25 cellular contexts compared by ENCODE assay signal in the genomic region with DNA sequence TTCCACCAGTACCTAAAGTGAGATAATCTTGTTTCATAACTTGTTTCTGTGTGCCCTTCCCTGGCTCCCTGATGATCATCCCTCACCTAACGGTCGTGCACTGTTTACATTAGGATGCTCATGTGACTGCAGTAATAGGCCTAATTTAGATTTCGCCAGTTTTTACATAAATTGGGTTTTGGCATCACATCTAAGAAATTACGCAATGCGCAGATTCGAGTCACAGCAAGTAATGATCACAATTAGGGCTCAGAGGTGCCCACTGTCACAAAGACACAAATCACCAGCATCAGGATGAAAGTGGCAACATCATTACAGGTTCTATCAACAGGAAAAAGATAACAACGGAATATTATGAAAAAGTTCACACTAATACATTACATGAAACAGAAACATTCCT.
DNase-seq lines count a peak whose midpoint lies in the region; ATAC-seq and TF ChIP-seq lines count a peak whose summit lies in the region.
"Had no signal": no experiment of that assay in that cellular context is flagged by ENCODE, and none has a peak within 500 bp of the region (broad histone marks: within the 10 kb centered on the region; RNA-seq: fewer than 3 reads in every experiment).

No MANE protein-coding gene starts in this region.

- no peak overlapping the region for H3T11ph ChIP-seq in H9 (ENCODE audit: low read length)

- peaks cover 2% of the 10 kb centered on the region; the same call in 1 of the 2 replicates for H3K79me2 ChIP-seq in H9 (ENCODE audit: insufficient read depth, low read length)

- no peak overlapping the region for H3K4me2 ChIP-seq in H9 (ENCODE audit: insufficient read depth, insufficient read length, low read length)

- no peak overlapping the region for H3K9ac ChIP-seq in H9 (ENCODE audit: extremely low read depth, insufficient read length, low read length)
- H3K9ac ChIP-seq: GM23248 had no signal

- H3K27ac Mint-ChIP-seq in HFFc6: peak overlapping the region; percentile 16
- peak overlapping the region; percentile 70 for H3K27ac Mint-ChIP-seq in nephron progenitor cell
- H3K27ac Mint-ChIP-seq in H9: no peak overlapping the region
- H3K27ac Mint-ChIP-seq in T-helper 17 cell: no peak overlapping the region

- no peak overlapping the region for H2BK15ac ChIP-seq in H9 (ENCODE audit: low read depth, low read length)

- H3K36me3 Mint-ChIP-seq in HFFc6 (ENCODE audit: low read depth) (peaks cover 32% of the 10 kb centered on the region; the same call in 1 of the 2 replicates), nephron progenitor cell (ENCODE audit: low read depth) (peaks cover 89% of the 10 kb centered on the region), H9 (ENCODE audit: insufficient read depth in 1 of 3, low read depth in 3 of 3) (peaks cover 23 to 68% (median 56%) of the 10 kb centered on the region in 3 experiments; a peak in 6 of 7 replicates), T-helper 17 cell (ENCODE audit: low read depth) (peaks cover 6% of the 10 kb centered on the region)

- H3K4me3 Mint-ChIP-seq in HFFc6 (no peak overlapping the region), nephron progenitor cell (no peak overlapping the region), H9 (no peak overlapping the region), T-helper 17 cell (no peak overlapping the region)
- H3K4me3 Mint-ChIP-seq: CD14-positive monocyte had no signal

- H2BK12ac ChIP-seq in H9 (ENCODE audit: insufficient read length, low read depth, low read length): no peak overlapping the region

- no peak overlapping the region for H3K14ac ChIP-seq in H9 (ENCODE audit: insufficient read depth, low read length)

- H3K56ac ChIP-seq in H9 (ENCODE audit: insufficient read length, low read depth, low read length): no peak overlapping the region

- H3K27me3 ChIP-seq in H9 (ENCODE audit: insufficient read depth, low read length): no peaks in the 10 kb centered on the region
- H3K27me3 ChIP-seq: BE2C, MG63 had no signal

- DNase-seq in NCI-H146 (lab: John Stamatoyannopoulos, UW): peak; percentile 24
- DNase-seq in NCI-H146 treated with DMSO at 0.1 percent for 48 hours (lab: John Stamatoyannopoulos, UW; ENCODE audit: unreplicated experiment): no peak
- no peak for DNase-seq in HFFc6
- DNase-seq in nephron progenitor cell: no peak
- DNase-seq in DMS 273 treated with DMSO at 0.1 percent for 48 hours (lab: John Stamatoyannopoulos, UW): no peak
- no peak for DNase-seq in H9
- DNase-seq in T-helper 17 cell: no peak
- DNase-seq: 8988T, ACHN, BE2C, DMS53, GM23248, KBM-7, MG63, NCI-H187, NCI-H2081 treated with DMSO at 0.1 percent for 48 hours, NCI-H2171, NCI-H524 treated with DMSO at 0.1 percent for 48 hours, NCI-H82, SHP77, T-helper 1 cell had no signal

- H3K4me1 ChIP-seq in H9 (ENCODE audit: insufficient read depth, low read length): no peaks in the 10 kb centered on the region
- H3K4me1 ChIP-seq: BE2C, HAP-1 had no signal

- TF ChIP-seq CTCF in HFFc6 (IDR thresholded peaks at IDR 0.05) (no peak), VCaP (conservative IDR thresholded peaks at IDR 0.05) (no peak), nephron progenitor cell (IDR thresholded peaks at IDR 0.05) (no peak), H9 (conservative IDR thresholded peaks at IDR 0.05) (no peak)

- H3K18ac ChIP-seq in H9 (ENCODE audit: insufficient read length, low read depth, low read length): no peak overlapping the region

- H4K91ac ChIP-seq in H9 (ENCODE audit: insufficient read length, low read depth, low read length): no peak overlapping the region

- WGBS in H9 (ENCODE audit: extremely low coverage, insufficient read length, low lambda C conversion rate): no CpG with 5 or more reads among the region's 7 CpGs

- H2BK5ac ChIP-seq in H9 (ENCODE audit: insufficient read length, low read length): no peak overlapping the region

- H3K79me1 ChIP-seq in H9 (ENCODE audit: insufficient read depth, low read depth, low read length, poor library complexity, severe bottlenecking): peaks cover 2% of the 10 kb centered on the region

- no peaks in the 10 kb centered on the region for H4K20me1 ChIP-seq in H9 (ENCODE audit: control insufficient read depth, insufficient read depth, insufficient read length)

- no peak overlapping the region for H2AFZ ChIP-seq in H9 (ENCODE audit: low read length)
- H2AFZ ChIP-seq: GM23248 had no signal

- H3K27me3 Mint-ChIP-seq in HFFc6 (ENCODE audit: insufficient read depth): peaks cover 3% of the 10 kb centered on the region; the same call in 1 of the 2 replicates
- peaks cover 4% of the 10 kb centered on the region for H3K27me3 Mint-ChIP-seq in nephron progenitor cell (ENCODE audit: low read depth, poor library complexity)
- H3K27me3 Mint-ChIP-seq in H9 (ENCODE audit: low read depth): no peaks in the 10 kb centered on the region
- H3K27me3 Mint-ChIP-seq in T-helper 17 cell: no peaks in the 10 kb centered on the region

- H4K5ac ChIP-seq in H9 (ENCODE audit: insufficient read length, low read depth, low read length): no peak overlapping the region

- H3K9me3 Mint-ChIP-seq in HFFc6 (no peaks in the 10 kb centered on the region), nephron progenitor cell (peaks cover 5% of the 10 kb centered on the region), H9 (no peaks in the 10 kb centered on the region)
- H3K9me3 Mint-ChIP-seq: CD14-positive monocyte had no signal

- no peak overlapping the region for H2BK20ac ChIP-seq in H9 (ENCODE audit: low read depth, low read length, poor library complexity, severe bottlenecking)

- H4K8ac ChIP-seq in H9 (replicated peaks; ENCODE audit: insufficient read length, low read depth, low read length): no peak overlapping the region

- no peak overlapping the region for H2BK120ac ChIP-seq in H9 (ENCODE audit: low read depth, low read length, poor library complexity, severe bottlenecking)

- no peak overlapping the region for H3K4ac ChIP-seq in H9 (ENCODE audit: low read depth, low read length)

- no peaks in the 10 kb centered on the region for H3K23me2 ChIP-seq in H9 (ENCODE audit: insufficient read length, low read depth, low read length, poor library complexity, severe bottlenecking)

- H3K4me1 Mint-ChIP-seq in HFFc6 (ENCODE audit: low read depth) (peaks cover 13% of the 10 kb centered on the region), nephron progenitor cell (no peaks in the 10 kb centered on the region), H9 (no peaks in the 10 kb centered on the region), T-helper 17 cell (peaks cover 13% of the 10 kb centered on the region)
- H3K4me1 Mint-ChIP-seq: CD14-positive monocyte had no signal

- ATAC-seq in T-helper 17 cell: no peak

- no peaks in the 10 kb centered on the region for H3K9me3 ChIP-seq in H9 (ENCODE audit: control insufficient read depth, low read depth, low read length)
- H3K9me3 ChIP-seq in T-helper 17 cell (ENCODE audit: control insufficient read depth, low read length, poor library complexity, severe bottlenecking): no peaks in the 10 kb centered on the region
- H3K9me3 ChIP-seq: BE2C, HAP-1, MG63 had no signal

- no peak overlapping the region for H3K23ac ChIP-seq in H9 (ENCODE audit: insufficient read length, low read depth, low read length)

- no peak overlapping the region for H2AK5ac ChIP-seq in H9 (ENCODE audit: insufficient read length, low read length)

- H3K27ac ChIP-seq in VCaP: peak overlapping the region; percentile 35
- no peak overlapping the region for H3K27ac ChIP-seq in H9 (ENCODE audit: insufficient read length, low read depth, low read length)
- H3K27ac ChIP-seq: GM23248, RWPE1 had no signal

Comparison
In these comparisons a context has a peak if more than half of its experiments do, and no peak if none do; other contexts are left out.
1. H3K27ac Mint-ChIP-seq: peak in HFFc6 (single experiment) and nephron progenitor cell (single experiment); none in H9 (0 of 3) and T-helper 17 cell (single experiment).